In the genomic region with DNA sequence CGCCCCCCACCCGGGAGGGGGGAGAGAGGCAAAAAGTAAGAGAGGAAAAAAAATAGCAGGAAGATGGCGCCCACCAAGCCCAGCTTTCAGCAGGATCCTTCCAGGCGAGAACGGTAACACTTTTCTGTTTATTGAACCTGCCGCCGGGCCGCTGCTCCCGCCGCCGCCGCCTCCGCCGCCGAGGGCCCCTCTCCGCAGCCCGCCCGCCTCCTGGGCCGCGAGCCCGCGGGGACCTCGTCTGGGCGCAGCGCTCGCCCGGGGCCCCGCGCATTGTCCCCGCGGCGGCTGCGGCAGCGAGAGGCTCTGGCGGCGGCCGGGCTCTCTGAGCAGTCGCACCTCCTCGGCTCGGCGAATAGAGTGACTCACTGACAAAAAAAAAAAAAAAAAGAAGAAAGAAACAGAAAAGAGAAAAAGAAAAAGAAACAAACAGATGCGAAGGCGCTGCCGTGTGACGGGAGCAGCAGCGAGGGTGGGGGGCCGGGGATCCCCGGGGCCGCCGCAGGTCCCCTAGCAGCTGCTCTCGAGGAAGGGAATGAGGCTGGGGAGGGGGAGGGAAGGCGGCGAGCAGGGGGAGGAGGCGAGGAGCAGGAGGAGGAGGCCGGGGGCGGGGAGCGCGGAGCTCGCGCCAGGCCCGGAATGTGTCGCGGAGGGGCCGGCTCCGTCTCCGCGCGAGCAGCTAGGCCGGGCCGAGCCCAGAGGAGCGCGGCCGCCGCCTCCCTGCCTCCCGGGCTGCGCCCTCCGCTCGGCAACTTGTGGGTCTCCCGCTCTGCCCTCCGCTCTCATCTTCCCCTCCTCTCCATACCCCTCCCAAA, we compare ENCODE assay signal across 8 cellular contexts. TPM values are rescaled to one million over a fixed set of nuclear protein-coding genes. Genes with fewer than 3 reads are reported as not detected.
DNase-seq lines count a peak whose midpoint lies in the region; FAIRE-seq and TF ChIP-seq lines count a peak whose summit lies in the region.

No MANE protein-coding gene starts in this region.

- CTCF ChIA-PET in Caco-2 (lab: Charles Lee) (interaction anchor here (0.6 kb wide), 1 partner anchor 228 kb away, joined by 3 read pairs; no protein-coding TSS in a partner anchor), mammary epithelial cell (lab: Charles Lee; ENCODE audit: low non-redundant PET) (no interaction called here)

- H3K9ac ChIP-seq in mammary epithelial cell (ENCODE audit: insufficient read depth, low read length) = no peak overlapping the region

- no peaks in the 10 kb centered on the region for H3K9me3 Mint-ChIP-seq in Caco-2 (ENCODE audit: unreplicated experiment)
- peaks cover 2 to 30% (median 8%) of the 10 kb centered on the region in 6 donors for H3K9me3 Mint-ChIP-seq in immature natural killer cell

- peak; percentile 19 to 36 for TF ChIP-seq POLR2A in sigmoid colon (IDR thresholded peaks at IDR 0.05)

- POLR2A ChIA-PET in Caco-2 (lab: Charles Lee) = no interaction called here

- H3K27me3 Mint-ChIP-seq in Caco-2 (ENCODE audit: insufficient read depth, unreplicated experiment) (peaks cover 39% of the 10 kb centered on the region), immature natural killer cell (ENCODE audit: low read depth in 3 of 3) (peaks cover 12 to 36% (median 28%) of the 10 kb centered on the region in 3 donors)

- H3K4me1 ChIP-seq in Caco-2 = no peaks in the 10 kb centered on the region
- peaks cover 18% of the 10 kb centered on the region for H3K4me1 ChIP-seq in HAP-1
- peaks cover 7% of the 10 kb centered on the region for H3K4me1 ChIP-seq in mammary epithelial cell (ENCODE audit: insufficient read depth, low read length)
- peaks cover 0 to 28% (median 22%) of the 10 kb centered on the region in 4 donors for H3K4me1 ChIP-seq in sigmoid colon

- in situ Hi-C loops in HAP-1 (cut with MboI; ENCODE audit: low sequenced_read_pairs) = no loop called here
- in situ Hi-C loops in mammary epithelial cell (cut with MboI; ENCODE audit: low sequenced_read_pairs in 2 of 2) = no loop called here

- H3K27ac Mint-ChIP-seq in Caco-2 (ENCODE audit: unreplicated experiment) (no peak overlapping the region), immature natural killer cell (no peak overlapping the region)

- H3K4me3 ChIP-seq in Caco-2 (ENCODE audit: low read depth, low read length) (peak overlapping the region; percentile 40), HAP-1 (peak overlapping the region; percentile 41), mammary epithelial cell (replicated peaks in 1 of 3; ENCODE audit: insufficient read depth in 1 of 3, low read depth in 2 of 3, low read length in 3 of 3) (peak overlapping the region; percentile 56 to 58 (median 57)), sigmoid colon (peak overlapping the region; percentile 54 to 88 (median 71))

- peak in 1 of 2 experiments; percentile 41 for DNase-seq in Caco-2
- DNase-seq in HAP-1 (ENCODE audit: low spot score in 2 of 2) = peak; percentile 60 to 85
- peak; percentile 5 for DNase-seq in NCI-H82 treated with DMSO at 0.1 percent for 48 hours (lab: John Stamatoyannopoulos, UW; ENCODE audit: unreplicated experiment)
- DNase-seq in mammary epithelial cell = peak; percentile 18
- peak in 2 of 3 donors; percentile 5 to 14 for DNase-seq in immature natural killer cell
- DNase-seq in sigmoid colon = peak; percentile 95
- DNase-seq in NCI-H1048 (lab: John Stamatoyannopoulos, UW) = no peak
- no peak for DNase-seq in GM19239 (ENCODE audit: insufficient read length, low spot score)

- FAIRE-seq in GM19239 (lab: Jason Lieb, UNC) = no peak

- H3K36me3 Mint-ChIP-seq in Caco-2 (ENCODE audit: insufficient read depth, unreplicated experiment) (no peaks in the 10 kb centered on the region), immature natural killer cell (peaks cover 4 to 9% (median 5%) of the 10 kb centered on the region in 3 donors)

- H3K27me3 ChIP-seq in Caco-2 (replicated peaks; ENCODE audit: control insufficient read depth, insufficient read depth, low read length) = peaks cover 6% of the 10 kb centered on the region
- H3K27me3 ChIP-seq in HAP-1 (ENCODE audit: low read depth) = no peaks in the 10 kb centered on the region; the same call in 1 of the 2 replicates
- peaks cover 26% of the 10 kb centered on the region for H3K27me3 ChIP-seq in mammary epithelial cell (ENCODE audit: insufficient read depth, low read length)
- H3K27me3 ChIP-seq in sigmoid colon = peaks cover 0 to 9% (median 0%) of the 10 kb centered on the region in 3 donors

- H2AFZ ChIP-seq in mammary epithelial cell (ENCODE audit: low read depth, low read length) = peak overlapping the region; percentile 65

- H3K4me1 Mint-ChIP-seq in Caco-2 (ENCODE audit: low read depth, unreplicated experiment) (peaks cover 18% of the 10 kb centered on the region), immature natural killer cell (peaks cover 14 to 27% of the 10 kb centered on the region in 2 donors)

- no peak for TF ChIP-seq EP300 in sigmoid colon (IDR thresholded peaks at IDR 0.05)

- WGBS in mammary epithelial cell (ENCODE audit: low coverage, missing lambda C conversion rate) = 4% methylated on average over 11 of the region's 80 CpGs
- WGBS in sigmoid colon, 2 donors = 0 to 1% methylated on average over 80 of the region's 80 CpGs

- H3K79me2 ChIP-seq in mammary epithelial cell (ENCODE audit: insufficient read depth, low read length) = no peaks in the 10 kb centered on the region

- H3K36me3 ChIP-seq in Caco-2 (ENCODE audit: control insufficient read depth, insufficient read depth, low read length) (no peaks in the 10 kb centered on the region), HAP-1 (replicated peaks) (no peaks in the 10 kb centered on the region), mammary epithelial cell (ENCODE audit: insufficient read depth, low read length) (no peaks in the 10 kb centered on the region), sigmoid colon (no peaks in the 10 kb centered on the region)

- H4K20me1 ChIP-seq in mammary epithelial cell (ENCODE audit: insufficient read depth, low read length) = no peaks in the 10 kb centered on the region

- intact Hi-C loops in Caco-2 (cut with micrococcal nuclease; ENCODE audit: unreplicated experiment) = loop anchor here (10.0 kb wide), 1 partner anchor 225 kb away; no protein-coding TSS in a partner anchor
- intact Hi-C loops in mammary epithelial cell (cut with micrococcal nuclease) = loop anchor here (10.0 kb wide), 2 partner anchors 235 to 345 kb away; no protein-coding TSS in a partner anchor
- intact Hi-C loops in sigmoid colon (cut with DNase I) = loop anchor here (2.0 to 10.0 kb wide), 4 partner anchors 43 to 853 kb away; no protein-coding TSS in a partner anchor

- H3K27ac ChIP-seq in mammary epithelial cell (ENCODE audit: insufficient read depth, low read depth, low read length) (no peak overlapping the region), sigmoid colon (peak overlapping the region; percentile 90 to 98 (median 94))

- H3K9me3 ChIP-seq in Caco-2 (no peaks in the 10 kb centered on the region), HAP-1 (no peaks in the 10 kb centered on the region), mammary epithelial cell (replicated peaks; ENCODE audit: insufficient read depth, low read length) (no peaks in the 10 kb centered on the region), sigmoid colon (no peaks in the 10 kb centered on the region)

- dilution Hi-C loops in mammary epithelial cell (cut with HindIII; ENCODE audit: low sequenced_read_pairs) = no loop called here

- H3K4me2 ChIP-seq in mammary epithelial cell (ENCODE audit: insufficient read depth, low read depth, low read length) = peak overlapping the region; percentile 85

- H3K4me3 Mint-ChIP-seq in Caco-2 (ENCODE audit: unreplicated experiment) (peak overlapping the region; percentile 86), immature natural killer cell (peak overlapping the region; percentile 78 to 92 (median 85))

- TF ChIP-seq CTCF in Caco-2 (IDR thresholded peaks at IDR 0.05; ENCODE audit: insufficient read depth in 1 of 2, low read depth in 1 of 2, low read length in 1 of 2, severe bottlenecking in 1 of 2, unreplicated experiment in 1 of 2) (no peak), mammary epithelial cell (conservative IDR thresholded peaks at IDR 0.05 in 1 of 2, IDR thresholded peaks at IDR 0.05 in 1 of 2; ENCODE audit: extremely low read depth in 1 of 2, insufficient read depth in 1 of 2, low read depth in 1 of 2, low read length in 2 of 2) (no peak), sigmoid colon (IDR thresholded peaks at IDR 0.05) (no peak)

- BruUV-seq in Caco-2 (replicated peaks; lab: Mats Ljungman, UMichigan) = no TSS peak
- no TSS peak for BruUV-seq in mammary epithelial cell (replicated peaks; lab: Mats Ljungman, UMichigan)

RNA-seq across cellular contexts. Expression of a gene that starts 0.8 kb away (rescaled TPM):
- not detected in 2 replicates for total RNA-seq in Caco-2 (2022)
- total RNA-seq in mammary epithelial cell = under 1 TPM in 1 of 2 donors, not detected in 1; 0.33 TPM
- 0.01 TPM for polyA plus RNA-seq in mammary epithelial cell
- not detected for polyA minus RNA-seq in mammary epithelial cell
- polyA plus RNA-seq in immature natural killer cell = not detected
- total RNA-seq in sigmoid colon = 1 to 10 TPM; 3.2 to 6.4 (median 4.6) TPM
- under 1 TPM in 1 of 3 donors, not detected in 2; 0.36 TPM for polyA plus RNA-seq in sigmoid colon

Comparison
In these comparisons a context has a peak if more than half of its experiments do, and no peak if none do; other contexts are left out.
1. DNase-seq: peak in HAP-1 (2 of 2), NCI-H82 treated with DMSO at 0.1 percent for 48 hours (single experiment), mammary epithelial cell (single experiment), immature natural killer cell (2 of 3) and sigmoid colon (single experiment); none in NCI-H1048 (single experiment) and GM19239 (single experiment).
2. Peak in every context shown above with its lines, with median percentiles within 50 percentile points of each other: H3K4me3 ChIP-seq.